In the genomic region with DNA sequence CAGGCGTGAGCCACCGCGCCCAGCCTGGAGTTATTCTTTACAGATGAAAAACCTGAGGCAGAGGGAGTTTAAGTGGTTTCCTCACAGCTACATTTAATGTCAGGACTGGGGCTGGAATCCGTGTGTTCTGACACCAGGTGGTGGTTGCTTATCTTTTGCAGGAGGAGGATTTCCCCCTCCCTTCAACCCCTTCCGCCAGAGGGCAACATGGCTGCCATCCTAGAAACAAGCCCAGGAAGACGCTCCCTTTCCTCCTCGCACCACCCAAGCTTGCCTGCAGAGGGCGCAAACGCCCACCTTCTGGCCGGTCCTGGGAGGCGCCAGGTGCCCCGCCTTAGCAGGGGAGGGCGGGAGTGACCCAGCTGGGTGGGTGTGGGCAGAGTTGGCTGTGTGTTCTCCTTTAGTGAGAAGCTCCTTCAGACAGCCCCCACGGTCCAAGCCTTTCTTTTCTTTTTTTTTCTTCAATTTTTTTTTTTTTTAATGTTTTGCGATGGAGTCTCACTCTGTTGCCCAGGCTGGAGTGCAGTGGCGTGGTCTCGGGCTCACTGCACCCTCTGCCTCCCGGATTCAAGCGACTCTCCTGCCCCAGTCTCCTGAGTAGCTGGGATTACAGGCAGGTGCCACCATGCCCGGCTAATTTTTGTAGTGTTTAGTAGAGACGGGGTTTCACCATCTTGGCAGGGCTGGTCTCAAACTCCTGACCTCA, we compare ENCODE assay signal across 1 cellular context.
A peak's percentile ranks its signal among the peaks of the same experiment; 100 is the strongest.
TF ChIP-seq lines count a peak whose summit lies in the region.

No MANE protein-coding gene starts in this region.

TF ChIP-seq in K562, 482 proteins besides CTCF, POLR2A, EP300 and RAD21 (continued from another document and continues in another):
- peak; percentile 97 for TF ChIP-seq ZHX1 (conservative IDR thresholded peaks at IDR 0.05; ENCODE audit: low read length)
- TF ChIP-seq, protein P1, sequence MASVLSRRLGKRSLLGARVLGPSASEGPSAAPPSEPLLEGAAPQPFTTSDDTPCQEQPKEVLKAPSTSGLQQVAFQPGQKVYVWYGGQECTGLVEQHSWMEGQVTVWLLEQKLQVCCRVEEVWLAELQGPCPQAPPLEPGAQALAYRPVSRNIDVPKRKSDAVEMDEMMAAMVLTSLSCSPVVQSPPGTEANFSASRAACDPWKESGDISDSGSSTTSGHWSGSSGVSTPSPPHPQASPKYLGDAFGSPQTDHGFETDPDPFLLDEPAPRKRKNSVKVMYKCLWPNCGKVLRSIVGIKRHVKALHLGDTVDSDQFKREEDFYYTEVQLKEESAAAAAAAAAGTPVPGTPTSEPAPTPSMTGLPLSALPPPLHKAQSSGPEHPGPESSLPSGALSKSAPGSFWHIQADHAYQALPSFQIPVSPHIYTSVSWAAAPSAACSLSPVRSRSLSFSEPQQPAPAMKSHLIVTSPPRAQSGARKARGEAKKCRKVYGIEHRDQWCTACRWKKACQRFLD (CRISPR knock-in tag; IDR thresholded peaks at IDR 0.05): no peak
- TF ChIP-seq KAT8 (IDR thresholded peaks at IDR 0.05; ENCODE audit: low read depth): no peak
- TF ChIP-seq DPF2 (IDR thresholded peaks at IDR 0.05): 0 out of 2 replicates have a peak, but pooled peaks have one; percentile 23
- no peak for TF ChIP-seq IFI16 (CRISPR knock-in tag; IDR thresholded peaks at IDR 0.05)
- no peak for TF ChIP-seq DNMT1 (IDR thresholded peaks at IDR 0.05)
- no peak for TF ChIP-seq TARDBP (IDR thresholded peaks at IDR 0.05)
- peak; percentile 6; the same call in 1 of the 2 replicates for TF ChIP-seq ZNF384 (IDR thresholded peaks at IDR 0.05; ENCODE audit: low read depth, low read length)
- TF ChIP-seq RUNX1 (IDR thresholded peaks at IDR 0.05; ENCODE audit: low read depth): no peak
- TF ChIP-seq ZNF224 (CRISPR knock-in tag; IDR thresholded peaks at IDR 0.05): no peak
- no peak for TF ChIP-seq WHSC1 (IDR thresholded peaks at IDR 0.05; ENCODE audit: low read length)
- TF ChIP-seq CBX2 (IDR thresholded peaks at IDR 0.05; ENCODE audit: insufficient read depth, low read length, poor library complexity, severe bottlenecking): no peak
- no peak for TF ChIP-seq IRF2 (CRISPR knock-in tag; IDR thresholded peaks at IDR 0.05)
- TF ChIP-seq CBX1 (IDR thresholded peaks at IDR 0.05; ENCODE audit: low read depth): no peak
- no peak for TF ChIP-seq HDAC2 (IDR thresholded peaks at IDR 0.05)
- no peak for TF ChIP-seq THAP12 (CRISPR knock-in tag; IDR thresholded peaks at IDR 0.05)
- TF ChIP-seq ZFP1 (CRISPR knock-in tag; IDR thresholded peaks at IDR 0.05): no peak
- peak; percentile 6; the same call in 1 of the 2 replicates for TF ChIP-seq HCFC1 (IDR thresholded peaks at IDR 0.05; ENCODE audit: low read depth, low read length)
- TF ChIP-seq FOXK2 (conservative IDR thresholded peaks at IDR 0.05 in 1 of 2, IDR thresholded peaks at IDR 0.05 in 1 of 2; ENCODE audit: low read depth in 2 of 2): peak; percentile 80 to 89
- peak; percentile 69 to 95 (median 87) for TF ChIP-seq YY1 (IDR thresholded peaks at IDR 0.05; ENCODE audit: borderline replicate concordance in 1 of 3, control insufficient read depth in 1 of 3, extremely low read depth in 1 of 3, insufficient read depth in 3 of 3, insufficient read length in 1 of 3, insufficient replicate concordance in 2 of 3, low read depth in 1 of 3, low read length in 2 of 3)
- TF ChIP-seq ETV1 (tag; conservative IDR thresholded peaks at IDR 0.05; ENCODE audit: low read depth): peak; percentile 33; the same call in 1 of the 2 replicates
- TF ChIP-seq ESRRA (IDR thresholded peaks at IDR 0.05; ENCODE audit: borderline replicate concordance, low read depth): peak; percentile 57; the same call in 1 of the 2 replicates
- TF ChIP-seq SMC3 (conservative IDR thresholded peaks at IDR 0.05; ENCODE audit: insufficient read depth, low read depth, low read length): peak; percentile 44
- TF ChIP-seq FOXK1 (CRISPR knock-in tag; IDR thresholded peaks at IDR 0.05; ENCODE audit: borderline replicate concordance): peak; percentile 30; the same call in 1 of the 2 replicates
- peak; percentile 76; the same call in 1 of the 2 replicates for TF ChIP-seq RB1 (IDR thresholded peaks at IDR 0.05; ENCODE audit: low read depth)
- no peak for TF ChIP-seq ZNF174 (CRISPR knock-in tag; IDR thresholded peaks at IDR 0.05)
- TF ChIP-seq SMAD4 (CRISPR knock-in tag; conservative IDR thresholded peaks at IDR 0.05): 0 out of 2 replicates have a peak, but pooled peaks have one; percentile 16
- no peak for TF ChIP-seq RBM34 (IDR thresholded peaks at IDR 0.05; ENCODE audit: borderline replicate concordance, insufficient read depth, low read length)
- TF ChIP-seq L3MBTL2 (IDR thresholded peaks at IDR 0.05): 0 out of 2 replicates have a peak, but pooled peaks have one; percentile 19
- no peak for TF ChIP-seq SIN3B (IDR thresholded peaks at IDR 0.05; ENCODE audit: low read depth)
- TF ChIP-seq ZNF551 (CRISPR knock-in tag; IDR thresholded peaks at IDR 0.05): no peak
- TF ChIP-seq ZBTB2 (IDR thresholded peaks at IDR 0.05): no peak
- no peak for TF ChIP-seq POLR2AphosphoS2 (IDR thresholded peaks at IDR 0.05; ENCODE audit: low read length)
- TF ChIP-seq ZNF431 (CRISPR knock-in tag; IDR thresholded peaks at IDR 0.05): no peak
- TF ChIP-seq SMAD3 (CRISPR knock-in tag; conservative IDR thresholded peaks at IDR 0.05): no peak
- peak in 1 of 2 experiments; percentile 40; a peak in 1 of 4 replicates for TF ChIP-seq SRF (CRISPR knock-in tag; IDR thresholded peaks at IDR 0.05)
- TF ChIP-seq, protein P2, sequence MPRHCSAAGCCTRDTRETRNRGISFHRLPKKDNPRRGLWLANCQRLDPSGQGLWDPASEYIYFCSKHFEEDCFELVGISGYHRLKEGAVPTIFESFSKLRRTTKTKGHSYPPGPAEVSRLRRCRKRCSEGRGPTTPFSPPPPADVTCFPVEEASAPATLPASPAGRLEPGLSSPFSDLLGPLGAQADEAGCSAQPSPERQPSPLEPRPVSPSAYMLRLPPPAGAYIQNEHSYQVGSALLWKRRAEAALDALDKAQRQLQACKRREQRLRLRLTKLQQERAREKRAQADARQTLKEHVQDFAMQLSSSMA (CRISPR knock-in tag; IDR thresholded peaks at IDR 0.05): no peak
- TF ChIP-seq KDM2B (CRISPR knock-in tag; IDR thresholded peaks at IDR 0.05): no peak
- TF ChIP-seq, protein P3, sequence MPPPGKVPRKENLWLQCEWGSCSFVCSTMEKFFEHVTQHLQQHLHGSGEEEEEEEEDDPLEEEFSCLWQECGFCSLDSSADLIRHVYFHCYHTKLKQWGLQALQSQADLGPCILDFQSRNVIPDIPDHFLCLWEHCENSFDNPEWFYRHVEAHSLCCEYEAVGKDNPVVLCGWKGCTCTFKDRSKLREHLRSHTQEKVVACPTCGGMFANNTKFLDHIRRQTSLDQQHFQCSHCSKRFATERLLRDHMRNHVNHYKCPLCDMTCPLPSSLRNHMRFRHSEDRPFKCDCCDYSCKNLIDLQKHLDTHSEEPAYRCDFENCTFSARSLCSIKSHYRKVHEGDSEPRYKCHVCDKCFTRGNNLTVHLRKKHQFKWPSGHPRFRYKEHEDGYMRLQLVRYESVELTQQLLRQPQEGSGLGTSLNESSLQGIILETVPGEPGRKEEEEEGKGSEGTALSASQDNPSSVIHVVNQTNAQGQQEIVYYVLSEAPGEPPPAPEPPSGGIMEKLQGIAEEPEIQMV (tag; conservative IDR thresholded peaks at IDR 0.05; ENCODE audit: low read depth): no peak
- no peak for TF ChIP-seq ZNF717 (CRISPR knock-in tag; IDR thresholded peaks at IDR 0.05)
- peak; percentile 51 for TF ChIP-seq TCF3 (CRISPR knock-in tag; IDR thresholded peaks at IDR 0.05)
- no peak for TF ChIP-seq NELFE (IDR thresholded peaks at IDR 0.05; ENCODE audit: insufficient read depth, insufficient read length)
- TF ChIP-seq ZNF696 (CRISPR knock-in tag; conservative IDR thresholded peaks at IDR 0.05): no peak
- TF ChIP-seq E2F6 (IDR thresholded peaks at IDR 0.05; ENCODE audit: borderline replicate concordance in 1 of 2, extremely low read depth in 1 of 2, insufficient read depth in 1 of 2, insufficient read length in 1 of 2, low read depth in 1 of 2, low read length in 1 of 2, poor library complexity in 1 of 2, severe bottlenecking in 1 of 2): peak in 1 of 2 experiments; percentile 10
- no peak for TF ChIP-seq GTF2A2 (tag; IDR thresholded peaks at IDR 0.05)
- no peak for TF ChIP-seq FOXA3 (CRISPR knock-in tag; conservative IDR thresholded peaks at IDR 0.05 in 1 of 2, IDR thresholded peaks at IDR 0.05 in 1 of 2)
- no peak for TF ChIP-seq E2F3 (CRISPR knock-in tag; IDR thresholded peaks at IDR 0.05)
- TF ChIP-seq CBFA2T3 (IDR thresholded peaks at IDR 0.05): peak; percentile 48
- no peak for TF ChIP-seq ARID3B (CRISPR knock-in tag; IDR thresholded peaks at IDR 0.05; ENCODE audit: borderline replicate concordance)
- no peak for TF ChIP-seq CAMTA2 (CRISPR knock-in tag; conservative IDR thresholded peaks at IDR 0.05)
